11 cellular contexts compared by ENCODE assay signal in the genomic region with DNA sequence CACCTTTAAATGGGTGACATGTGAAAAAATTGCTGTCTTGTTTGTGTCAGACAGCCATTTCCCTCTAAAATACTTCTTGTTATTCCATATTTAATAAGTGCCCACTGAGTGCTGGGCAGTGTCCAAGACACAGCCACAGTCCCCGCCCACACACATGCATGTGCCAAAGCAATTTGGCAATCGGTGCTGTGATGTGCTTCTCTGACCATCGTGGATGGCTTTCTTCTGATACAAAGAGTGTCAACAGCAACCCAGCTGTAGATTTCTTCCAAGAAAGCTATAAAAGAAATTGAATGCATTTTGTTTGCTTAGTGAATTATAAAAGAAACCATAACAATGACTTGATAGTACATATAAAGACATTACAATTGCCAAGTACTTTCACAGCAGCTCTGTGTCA.
DNase-seq lines count a peak whose midpoint lies in the region; ATAC-seq and TF ChIP-seq lines count a peak whose summit lies in the region.
"Had no signal": no experiment of that assay in that cellular context is flagged by ENCODE, and none has a peak within 500 bp of the region (broad histone marks: within the 10 kb centered on the region; RNA-seq: fewer than 3 reads in every experiment).

No MANE protein-coding gene starts in this region.

- H3K9ac ChIP-seq in PC-3 (ENCODE audit: low read length): no peak overlapping the region

- POLR2A ChIA-PET in PC-3 (lab: Charles Lee; ENCODE audit: unreplicated experiment): interaction anchor here (0.6 kb wide), 1 partner anchor 45 kb away, joined by 3 read pairs; no protein-coding TSS in a partner anchor

- H2AFZ ChIP-seq in PC-3 (ENCODE audit: low read length) (no peak overlapping the region), hepatocyte (no peak overlapping the region)

- H3K4me2 ChIP-seq in PC-3 (ENCODE audit: low read length) (no peak overlapping the region), hepatocyte (no peak overlapping the region)

- TF ChIP-seq CTCF in PC-3 (conservative IDR thresholded peaks at IDR 0.05; ENCODE audit: low read depth, low read length) (no peak), hepatocyte (IDR thresholded peaks at IDR 0.05; ENCODE audit: poor library complexity) (no peak)

- 67% methylated on average over 3 of the region's 3 CpGs for WGBS in hepatocyte (ENCODE audit: low lambda C conversion rate, missing lambda C conversion rate)

- no peaks in the 10 kb centered on the region for H3K9me2 ChIP-seq in PC-3 (replicated peaks; ENCODE audit: low read length)
- H3K9me2 ChIP-seq in hepatocyte (replicated peaks; ENCODE audit: insufficient read depth): no peaks in the 10 kb centered on the region

- H3K27ac ChIP-seq in PC-3 (ENCODE audit: low read length) (no peak overlapping the region), hepatocyte (no peak overlapping the region)

- CTCF ChIA-PET in PC-3 (lab: Charles Lee): no interaction called here

- H3K4me3 ChIP-seq in PC-3 (ENCODE audit: low read length) (no peak overlapping the region), skeletal muscle cell (ENCODE audit: low read depth, low read length) (no peak overlapping the region), hepatocyte (no peak overlapping the region)

- H3K4me1 ChIP-seq in PC-3 (ENCODE audit: insufficient read depth, low read length) (0 out of 2 replicates have a peak, but pooled peaks cover 7% of the 10 kb centered on the region), hepatocyte (ENCODE audit: insufficient read depth) (no peaks in the 10 kb centered on the region)

- no TSS peak for BruUV-seq in PC-3 (replicated peaks; lab: Mats Ljungman, UMichigan)

- H3K27me3 ChIP-seq in PC-3 (ENCODE audit: low read length) (no peaks in the 10 kb centered on the region), hepatocyte (no peaks in the 10 kb centered on the region)

- H4K20me1 ChIP-seq in PC-3 (ENCODE audit: low read length) (no peaks in the 10 kb centered on the region), hepatocyte (ENCODE audit: insufficient read depth, poor library complexity, severe bottlenecking) (no peaks in the 10 kb centered on the region)

- DNase-seq in GM03348 (ENCODE audit: low spot score) (peak; percentile 73), PC-3 (peak; percentile 75), fibroblast of the conjunctiva (ENCODE audit: low read depth) (peak; percentile 69), skeletal muscle cell (ENCODE audit: low read depth) (peak; percentile 56), hepatocyte (ENCODE audit: low spot score) (no peak), activated T-cell treated with anti-CD3 and anti-CD28 coated beads for 4 hours (no peak), RPMI8226 (no peak), HK-2 (ENCODE audit: unreplicated experiment) (no peak)
- DNase-seq: activated CD4-positive, CD25-positive, alpha-beta regulatory T cell treated with anti-CD3 and anti-CD28 coated beads, Interleukin-2, amount 50 U/mL, for 72 hours; DND-41; Karpas-422 had no signal

- H3K79me2 ChIP-seq in PC-3 (ENCODE audit: low read length) (no peaks in the 10 kb centered on the region), hepatocyte (no peaks in the 10 kb centered on the region)

- H3K36me3 ChIP-seq in PC-3 (ENCODE audit: low read depth, low read length): no peaks in the 10 kb centered on the region
- H3K36me3 ChIP-seq in hepatocyte (replicated peaks; ENCODE audit: insufficient read depth, low read depth): no peaks in the 10 kb centered on the region

- H3F3A ChIP-seq in PC-3 (ENCODE audit: low read length, unreplicated experiment): no peaks in the 10 kb centered on the region

- H3K9me3 ChIP-seq in PC-3 (ENCODE audit: low read length) (no peaks in the 10 kb centered on the region), hepatocyte (ENCODE audit: low read depth) (no peaks in the 10 kb centered on the region)

- intact Hi-C loops in PC-3 (cut with micrococcal nuclease): loop anchor here (5.0 kb wide), 1 partner anchor 46 kb away; no protein-coding TSS in a partner anchor

- ATAC-seq in PC-3: peak; percentile 79

Comparison
In these comparisons a context has a peak if more than half of its experiments do, and no peak if none do; other contexts are left out.
1. DNase-seq: peak in GM03348 (single experiment), PC-3 (single experiment), fibroblast of the conjunctiva (single experiment) and skeletal muscle cell (single experiment); none in hepatocyte (single experiment), activated T-cell treated with anti-CD3 and anti-CD28 coated beads for 4 hours (single experiment), RPMI8226 (single experiment) and HK-2 (single experiment).